In genomic region chrX:54540289-54540688, GRCh38 we compare ENCODE assay signal across 16 cellular contexts. TPM values are rescaled to one million over a fixed set of nuclear protein-coding genes. Genes with fewer than 3 reads are reported as not detected.
A peak's percentile ranks its signal among the peaks of the same experiment; 100 is the strongest.
DNase-seq lines count a peak whose midpoint lies in the region; ATAC-seq and TF ChIP-seq lines count a peak whose summit lies in the region.
"Had no signal": no experiment of that assay in that cellular context is flagged by ENCODE, and none has a peak within 500 bp of the region (broad histone marks: within the 10 kb centered on the region; RNA-seq: fewer than 3 reads in every experiment).

No MANE protein-coding gene starts in this region.

- H3K4me1 Mint-ChIP-seq in HFFc6 (ENCODE audit: low read depth) = peaks cover 10% of the 10 kb centered on the region

- H3K27ac ChIP-seq in caudate nucleus (ENCODE audit: low read depth, low read length) = no peak overlapping the region
- H3K27ac ChIP-seq: left lung, RWPE1 had no signal

- no peaks in the 10 kb centered on the region for H3K9me3 Mint-ChIP-seq in HFFc6
- H3K9me3 Mint-ChIP-seq: activated naive CD4-positive, alpha-beta T cell treated with anti-CD3 and anti-CD28 coated beads, Interleukin-2, amount 50 U/mL, for 24 hours had no signal

- H3K27me3 Mint-ChIP-seq in HFFc6 (ENCODE audit: insufficient read depth) = no peaks in the 10 kb centered on the region
- H3K27me3 Mint-ChIP-seq: activated naive CD4-positive, alpha-beta T cell treated with anti-CD3 and anti-CD28 coated beads, Interleukin-2, amount 50 U/mL, for 24 hours; IgD-negative memory B cell had no signal

- DNase-seq in ACHN (peak; percentile 31), HFFc6 (peak; percentile 69), choroid plexus epithelial cell (ENCODE audit: low read depth) (peak; percentile 80), islet precursor cell (peak; percentile 72), NCI-H524 treated with DMSO at 0.1 percent for 48 hours (lab: John Stamatoyannopoulos, UW) (no peak), caudate nucleus (lab: John Stamatoyannopoulos, UW) (no peak), sciatic nerve (ENCODE audit: low spot score) (no peak)
- DNase-seq: AML-193, DMS79, left lung, NCI-H146 had no signal

- peak overlapping the region; percentile 87 for H3K27ac Mint-ChIP-seq in HFFc6

- in situ Hi-C loops in ACHN (cut with HindIII; ENCODE audit: low pct_ligation_motif_present, low pct_unique_long_range_greater_than_20kb, low sequenced_read_pairs) = no loop called here

- intact Hi-C loops in sciatic nerve (cut with DNase I) = no loop called here

- TF ChIP-seq CTCF in HFFc6 (IDR thresholded peaks at IDR 0.05) = peak; percentile 49
- peak; percentile 47 for TF ChIP-seq CTCF in choroid plexus epithelial cell (conservative IDR thresholded peaks at IDR 0.05; ENCODE audit: low read depth, low read length)

- no peak overlapping the region for H3K4me3 ChIP-seq in choroid plexus epithelial cell (ENCODE audit: low read depth, low read length)
- H3K4me3 ChIP-seq: coronary artery, left lung had no signal

- H3K4me3 Mint-ChIP-seq in HFFc6 = no peak overlapping the region
- H3K4me3 Mint-ChIP-seq: activated naive CD4-positive, alpha-beta T cell treated with anti-CD3 and anti-CD28 coated beads, Interleukin-2, amount 50 U/mL, for 24 hours; IgD-negative memory B cell had no signal

- peaks cover 18% of the 10 kb centered on the region for H3K36me3 Mint-ChIP-seq in HFFc6 (ENCODE audit: low read depth)

- ATAC-seq in GM18502 (IDR thresholded peaks at IDR 0.05; ENCODE audit: poor library complexity, unreplicated experiment) (no peak), sciatic nerve (no peak)
- ATAC-seq: left lung had no signal

RNA-seq across cellular contexts. Expression of gene GNL3L, which starts 10.3 kb away (rescaled TPM):
- total RNA-seq in HFFc6 (2021; fragmentation: NEBNext Ultra II Directional; extraction: Animal tissue kit (Norgen Biotek cat#: 25700)) = 10 to 100 TPM; 42.4 to 49.2 (median 44.4) TPM
- total RNA-seq in sciatic nerve = 27.7 TPM

RNA-seq across cellular contexts. Expression of gene FGD1, which starts 44.3 kb away (rescaled TPM):
- 10 to 100 TPM; 16.2 to 19.8 (median 17.9) TPM for total RNA-seq in HFFc6 (2021; fragmentation: NEBNext Ultra II Directional; extraction: Animal tissue kit (Norgen Biotek cat#: 25700))
- total RNA-seq in sciatic nerve = 7.3 TPM

Comparison
In these comparisons a context has a peak if more than half of its experiments do, and no peak if none do; other contexts are left out.
1. DNase-seq: peak in ACHN (single experiment), HFFc6 (single experiment), choroid plexus epithelial cell (single experiment) and islet precursor cell (single experiment); none in NCI-H524 treated with DMSO at 0.1 percent for 48 hours (single experiment), caudate nucleus (0 of 61) and sciatic nerve (single experiment).